Comparison of ENCODE assay signal across 13 cellular contexts in genomic region chr5:139301766-139302499, GRCh38. TPM values are rescaled to one million over a fixed set of nuclear protein-coding genes. Genes with fewer than 3 reads are reported as not detected.
A peak's percentile ranks its signal among the peaks of the same experiment; 100 is the strongest.
DNase-seq lines count a peak whose midpoint lies in the region; TF ChIP-seq lines count a peak whose summit lies in the region.
"Had no signal": no experiment of that assay in that cellular context is flagged by ENCODE, and none has a peak within 500 bp of the region (broad histone marks: within the 10 kb centered on the region; RNA-seq: fewer than 3 reads in every experiment).

No MANE protein-coding gene starts in this region.

- no peak overlapping the region for H3K14ac ChIP-seq in trophoblast cell (ENCODE audit: low read length)

- H3K9me3 Mint-ChIP-seq in chondrocyte (ENCODE audit: low read depth) = no peaks in the 10 kb centered on the region

- H3K4me1 ChIP-seq in GM23248 (ENCODE audit: insufficient read depth) (peaks cover 54% of the 10 kb centered on the region), OCI-LY3 (ENCODE audit: low read length) (peaks cover 45% of the 10 kb centered on the region), trophoblast cell (ENCODE audit: control insufficient read depth in 1 of 2, insufficient read depth in 2 of 2, low read length in 2 of 2) (peaks cover 8 to 10% of the 10 kb centered on the region in 2 experiments), thyroid gland (peaks cover 70 to 91% of the 10 kb centered on the region in 2 donors)

- 80 to 82% methylated on average over 7 of the region's 7 CpGs for whole genome bisulfite sequencing in GM23248 (ENCODE audit: low coverage in 1 of 2, low lambda C conversion rate in 2 of 2, missing lambda C conversion rate in 2 of 2), 2 experiments
- WGBS in trophoblast cell (ENCODE audit: extremely low coverage, insufficient coverage, insufficient read length) = no CpG with 5 or more reads among the region's 7 CpGs
- WGBS in thyroid gland, 2 donors = 76 to 77% methylated on average over 7 of the region's 7 CpGs

- H3K79me1 ChIP-seq in trophoblast cell (ENCODE audit: low read length) = no peaks in the 10 kb centered on the region

- no peak for TF ChIP-seq POLR2A in thyroid gland (IDR thresholded peaks at IDR 0.05)

- H3K4me3 Mint-ChIP-seq in chondrocyte (ENCODE audit: unreplicated experiment) = no peak overlapping the region

- H3K4me2 ChIP-seq in GM23248 (ENCODE audit: unreplicated experiment) = no peak overlapping the region
- H3K4me2 ChIP-seq in OCI-LY3 (ENCODE audit: low read length) = peak overlapping the region; percentile 20; the same call in 1 of the 2 replicates
- no peak overlapping the region for H3K4me2 ChIP-seq in trophoblast cell (ENCODE audit: low read length)
- H3K4me2 ChIP-seq: KMS-11 had no signal

- H3K4me3 ChIP-seq in GM23248 (no peak overlapping the region), OCI-LY3 (ENCODE audit: low read length) (no peak overlapping the region), trophoblast cell (ENCODE audit: low read depth, low read length) (no peak overlapping the region), thyroid gland (replicated peaks in 1 of 3) (no peak overlapping the region)
- H3K4me3 ChIP-seq: HAP-1, testis had no signal

- H3K79me2 ChIP-seq in GM23248 (ENCODE audit: insufficient read depth) (peaks cover 100% of the 10 kb centered on the region), OCI-LY3 (ENCODE audit: low read length) (peaks cover 100% of the 10 kb centered on the region), trophoblast cell (ENCODE audit: control insufficient read depth, insufficient read depth, low read length, poor library complexity) (peaks cover 34% of the 10 kb centered on the region)

- H2AK5ac ChIP-seq in trophoblast cell (ENCODE audit: low read length) = no peak overlapping the region

- H3K9ac ChIP-seq in GM23248 (no peak overlapping the region), OCI-LY3 (ENCODE audit: low read length) (no peak overlapping the region), trophoblast cell (ENCODE audit: low read length) (no peak overlapping the region)
- H3K9ac ChIP-seq: KMS-11 had no signal

- no peaks in the 10 kb centered on the region for H3K9me2 ChIP-seq in GM23248 (ENCODE audit: insufficient read depth)

- no peak overlapping the region for H2BK120ac ChIP-seq in trophoblast cell (ENCODE audit: insufficient read depth, low read length, poor library complexity)

- no peak overlapping the region for H3K27ac ChIP-seq in GM23248
- no peak overlapping the region for H3K27ac ChIP-seq in OCI-LY3 (ENCODE audit: low read length)
- H3K27ac ChIP-seq in trophoblast cell (ENCODE audit: low read depth, low read length) = no peak overlapping the region
- H3K27ac ChIP-seq in thyroid gland = no peak overlapping the region

- DNase-seq in GM23248 = peak; percentile 21
- no peak for DNase-seq in chondrocyte (ENCODE audit: low spot score)
- peak; percentile 42 to 80 for DNase-seq in trophoblast cell
- DNase-seq in thyroid gland = no peak
- DNase-seq in NCI-H446 (lab: John Stamatoyannopoulos, UW) = no peak
- DNase-seq in G401 (ENCODE audit: low spot score) = no peak
- DNase-seq: caudate nucleus, DMS 273 treated with DMSO at 0.1 percent for 48 hours, NCI-H1694 treated with DMSO at 0.1 percent for 48 hours, testis had no signal

- in situ Hi-C loops in GM23248 (cut with MboI) = no loop called here
- in situ Hi-C loops in G401 (cut with HindIII; ENCODE audit: low sequenced_read_pairs) = no loop called here

- no peak overlapping the region for H4K8ac ChIP-seq in trophoblast cell (ENCODE audit: low read depth, low read length)

- peak overlapping the region; percentile 55 for H3K4ac ChIP-seq in trophoblast cell (ENCODE audit: low read depth, low read length)

- H3K27ac Mint-ChIP-seq in chondrocyte (ENCODE audit: unreplicated experiment) = peak overlapping the region; percentile 45

- H3K23ac ChIP-seq in trophoblast cell (ENCODE audit: low read length) = no peak overlapping the region

- no peak overlapping the region for H4K12ac ChIP-seq in trophoblast cell (ENCODE audit: low read depth, low read length)

- no peaks in the 10 kb centered on the region for H3K36me3 ChIP-seq in GM23248 (ENCODE audit: low read depth)
- peaks cover 9% of the 10 kb centered on the region for H3K36me3 ChIP-seq in OCI-LY3 (replicated peaks; ENCODE audit: low read depth, low read length)
- H3K36me3 ChIP-seq in trophoblast cell (ENCODE audit: control insufficient read depth in 1 of 2, insufficient read depth in 2 of 2, low read length in 2 of 2) = peaks cover 0 to 2% of the 10 kb centered on the region in 2 experiments
- no peaks in the 10 kb centered on the region for H3K36me3 ChIP-seq in thyroid gland
- H3K36me3 ChIP-seq: HAP-1 had no signal

- H2AFZ ChIP-seq in GM23248 (no peak overlapping the region), OCI-LY3 (ENCODE audit: low read depth, low read length) (no peak overlapping the region), trophoblast cell (ENCODE audit: insufficient read depth, low read length, poor library complexity) (no peak overlapping the region)

- peaks cover 73% of the 10 kb centered on the region for H3K4me1 Mint-ChIP-seq in chondrocyte (ENCODE audit: low read depth)

- H4K20me1 ChIP-seq in GM23248 (ENCODE audit: insufficient read depth) (peaks cover 84% of the 10 kb centered on the region), OCI-LY3 (ENCODE audit: insufficient read depth, low read length) (peaks cover 99% of the 10 kb centered on the region)

- no peaks in the 10 kb centered on the region for H3K36me3 Mint-ChIP-seq in chondrocyte (ENCODE audit: low read depth)

- TF ChIP-seq CTCF in OCI-LY3 (IDR thresholded peaks at IDR 0.05; ENCODE audit: low read depth, low read length) = no peak
- no peak for TF ChIP-seq CTCF in chondrocyte (IDR thresholded peaks at IDR 0.05)
- TF ChIP-seq CTCF in thyroid gland (IDR thresholded peaks at IDR 0.05) = no peak

- H3K27me3 ChIP-seq in GM23248 (replicated peaks; ENCODE audit: insufficient read depth) (no peaks in the 10 kb centered on the region), OCI-LY3 (ENCODE audit: low read depth, low read length) (no peaks in the 10 kb centered on the region), trophoblast cell (ENCODE audit: insufficient read depth, low read length) (no peaks in the 10 kb centered on the region), thyroid gland (no peaks in the 10 kb centered on the region)
- H3K27me3 ChIP-seq: testis had no signal

- H3K27me3 Mint-ChIP-seq in chondrocyte (ENCODE audit: low read depth) = no peaks in the 10 kb centered on the region

- intact Hi-C loops in thyroid gland (cut with DNase I) = no loop called here

- H3F3A ChIP-seq in GM23248 (ENCODE audit: insufficient read depth) = peaks cover 35% of the 10 kb centered on the region

- H3K18ac ChIP-seq in trophoblast cell (ENCODE audit: low read length) = no peak overlapping the region

- H3K9me3 ChIP-seq in GM23248 (ENCODE audit: low read depth) = no peaks in the 10 kb centered on the region
- H3K9me3 ChIP-seq in OCI-LY3 (ENCODE audit: insufficient read depth, low read length) = no peaks in the 10 kb centered on the region
- H3K9me3 ChIP-seq in trophoblast cell (ENCODE audit: insufficient read depth, low read depth, low read length) = no peaks in the 10 kb centered on the region
- H3K9me3 ChIP-seq in thyroid gland = no peaks in the 10 kb centered on the region
- H3K9me3 ChIP-seq: HAP-1, testis had no signal

- H4K91ac ChIP-seq in trophoblast cell (ENCODE audit: low read depth, low read length) = no peak overlapping the region

- H2BK12ac ChIP-seq in trophoblast cell (ENCODE audit: low read length) = no peak overlapping the region

- H2BK5ac ChIP-seq in trophoblast cell (ENCODE audit: low read depth, low read length, poor library complexity) = no peak overlapping the region

RNA-seq across cellular contexts. Expression of gene MATR3, which starts 8.4 kb away (rescaled TPM):
- total RNA-seq in GM23248 (2014; rRNA removed; shearing (Covaris generic)) = 198 and 217 TPM in 2 replicates
- 209 and 215 TPM in 2 replicates for polyA plus RNA-seq in GM23248 (2016; fragmentation: Nextera tagmentation; extraction: Ambion mirVana)
- 150 to 218 TPM (median 153 TPM) in 3 replicates for total RNA-seq in chondrocyte
- polyA plus RNA-seq in trophoblast cell (2013) = 164 and 185 TPM in 2 replicates
- 100 to 1,000 TPM; 343 to 366 (median 354) TPM for total RNA-seq in thyroid gland
- 251 and 346 TPM in 2 replicates for total RNA-seq in G401 (2014; rRNA removed; shearing (Covaris generic))

RNA-seq across cellular contexts. Expression of gene PAIP2, which starts 39.7 kb away (rescaled TPM):
- 34.8 and 62.8 TPM in 2 replicates for total RNA-seq in GM23248 (2014; rRNA removed; shearing (Covaris generic))
- 112 and 115 TPM in 2 replicates for polyA plus RNA-seq in GM23248 (2016; fragmentation: Nextera tagmentation; extraction: Ambion mirVana)
- total RNA-seq in chondrocyte = 43.8 to 53.0 TPM (median 47.9 TPM) in 3 replicates
- polyA plus RNA-seq in trophoblast cell (2013) = 156 and 175 TPM in 2 replicates
- total RNA-seq in thyroid gland = 100 to 1,000 TPM in 3 of 4 donors, 10 to 100 TPM in 1; 92.7 to 136 (median 117) TPM
- 70.2 and 79.6 TPM in 2 replicates for total RNA-seq in G401 (2014; rRNA removed; shearing (Covaris generic))

Comparison
In these comparisons a context has a peak if more than half of its experiments do, and no peak if none do; other contexts are left out.
1. DNase-seq: peak in GM23248 (single experiment) and trophoblast cell (2 of 2); none in chondrocyte (single experiment), thyroid gland (0 of 2), NCI-H446 (0 of 2) and G401 (single experiment).